ENCODE assay signal across 26 cellular contexts in the genomic region with DNA sequence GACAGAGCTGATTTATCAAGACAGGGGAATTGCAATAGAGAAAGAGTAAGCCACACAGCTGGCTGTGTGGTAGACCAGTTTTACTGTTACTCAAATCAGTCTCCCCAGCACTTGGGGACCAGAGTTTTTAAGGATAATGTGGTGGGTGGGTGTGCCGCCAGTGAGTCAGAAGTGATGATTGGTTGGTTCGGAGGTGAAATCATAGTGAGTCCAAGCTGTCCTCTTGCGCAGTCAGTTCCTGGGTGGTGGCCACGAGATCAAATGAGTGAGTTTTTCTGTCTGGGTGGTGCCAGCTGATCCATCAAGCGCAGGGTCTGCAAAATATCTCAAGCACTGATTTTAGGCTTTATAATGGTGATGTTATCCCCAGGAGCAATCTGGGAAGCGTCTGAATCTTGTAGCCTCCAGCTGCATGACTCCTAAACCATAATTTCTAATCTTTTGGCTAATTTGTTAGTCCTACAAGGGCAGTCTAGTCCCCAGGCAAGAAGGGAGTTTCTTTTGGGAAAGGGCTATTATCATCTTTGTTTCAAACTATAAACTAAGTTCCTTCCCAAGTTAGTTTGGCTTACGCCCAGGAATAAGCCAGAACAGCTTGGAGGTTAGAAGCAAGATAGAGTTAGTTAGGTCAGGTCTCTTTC. TPM values are rescaled to one million over a fixed set of nuclear protein-coding genes. Genes with fewer than 3 reads are reported as not detected.
"Had no signal": no experiment of that assay in that cellular context is flagged by ENCODE, and none has a peak within 500 bp of the region (broad histone marks: within the 10 kb centered on the region; RNA-seq: fewer than 3 reads in every experiment).

No MANE protein-coding gene starts in this region.

- H3K27me3 ChIP-seq: ascending aorta, foreskin keratinocyte, neural progenitor cell, suprapubic skin had no signal

- ATAC-seq: esophagus mucosa; foreskin keratinocyte; naive thymus-derived CD4-positive, alpha-beta T cell; stimulated activated naive CD8-positive, alpha-beta T cell treated with anti-CD3 and anti-CD28 coated beads, Interleukin-15, amount 100 ng/mL, for 72 hours had no signal

- H3K4me3 ChIP-seq: ascending aorta, neural progenitor cell, suprapubic skin had no signal

- H3K4me1 Mint-ChIP-seq: activated naive CD4-positive, alpha-beta T cell treated with anti-CD3 and anti-CD28 coated beads, Interleukin-2, amount 50 U/mL, for 24 hours; memory B cell; naive thymus-derived CD4-positive, alpha-beta T cell; neural progenitor cell had no signal

- H3K27me3 Mint-ChIP-seq: activated CD4-positive, alpha-beta T cell treated with anti-CD3 and anti-CD28 coated beads, Interleukin-2, amount 10 ng/mL, durations not matched to agents 7 days and 5 days; activated naive CD4-positive, alpha-beta T cell treated with anti-CD3 and anti-CD28 coated beads, Interleukin-2, amount 50 U/mL, for 24 hours; memory B cell; naive thymus-derived CD4-positive, alpha-beta T cell; progenitor cell of endocrine pancreas; stimulated activated naive CD8-positive, alpha-beta T cell treated with anti-CD3 and anti-CD28 coated beads, Interleukin-15, amount 100 ng/mL, for 72 hours; type B pancreatic cell had no signal

- H3K4me3 Mint-ChIP-seq: activated CD4-positive, alpha-beta T cell treated with anti-CD3 and anti-CD28 coated beads, Interleukin-2, amount 10 ng/mL, durations not matched to agents 7 days and 5 days; activated naive CD4-positive, alpha-beta T cell treated with anti-CD3 and anti-CD28 coated beads, Interleukin-2, amount 50 U/mL, for 24 hours; memory B cell; neural progenitor cell; stimulated activated naive CD8-positive, alpha-beta T cell treated with anti-CD3 and anti-CD28 coated beads, Interleukin-15, amount 100 ng/mL, for 72 hours; type B pancreatic cell had no signal

- H3K4me1 ChIP-seq: ascending aorta, foreskin keratinocyte, suprapubic skin had no signal

- H3K36me3 Mint-ChIP-seq: memory B cell, neural progenitor cell, type B pancreatic cell had no signal

- DNase-seq: activated CD4-positive, alpha-beta T cell treated with anti-CD3 and anti-CD28 coated beads, Interleukin-2, amount 10 ng/mL, durations not matched to agents 7 days and 5 days; activated CD4-positive, CD25-positive, alpha-beta regulatory T cell; activated CD8-positive, alpha-beta memory T cell treated with anti-CD3 and anti-CD28 coated beads, Interleukin-2, amount 50 U/mL, for 4 hours; activated effector memory CD4-positive, alpha-beta T cell treated with anti-CD3 and anti-CD28 coated beads, Interleukin-2, amount 50 U/mL, for 16 hours; activated T-cell treated with anti-CD3 and anti-CD28 coated beads, Interleukin-2, amount 50 U/mL, for 48 hours; cerebellar nuclear complex; cortex of kidney; foreskin keratinocyte; kidney; naive thymus-derived CD4-positive, alpha-beta T cell; small intestine; stimulated activated CD4-positive, alpha-beta T cell treated with anti-CD3 and anti-CD28 coated beads, Interleukin-4, amount 100 ng/mL, for 1 hour; stimulated activated naive CD8-positive, alpha-beta T cell treated with anti-CD3 and anti-CD28 coated beads, Interleukin-15, amount 100 ng/mL, for 72 hours; T-helper 1 cell; T-helper 9 cell had no signal

- H3K27ac ChIP-seq: ascending aorta, foreskin keratinocyte, neural progenitor cell, suprapubic skin had no signal

- H3K27ac Mint-ChIP-seq: activated CD4-positive, alpha-beta T cell treated with anti-CD3 and anti-CD28 coated beads, Interleukin-2, amount 10 ng/mL, durations not matched to agents 7 days and 5 days; activated naive CD4-positive, alpha-beta T cell treated with anti-CD3 and anti-CD28 coated beads, Interleukin-2, amount 50 U/mL, for 24 hours; memory B cell; naive thymus-derived CD4-positive, alpha-beta T cell; neural progenitor cell; progenitor cell of endocrine pancreas; stimulated activated naive CD8-positive, alpha-beta T cell treated with anti-CD3 and anti-CD28 coated beads, Interleukin-15, amount 100 ng/mL, for 72 hours; type B pancreatic cell had no signal

- H3K36me3 ChIP-seq: ascending aorta, neural progenitor cell, suprapubic skin had no signal

- H3K9me3 ChIP-seq: suprapubic skin had no signal

RNA-seq across cellular contexts. Expression of a gene that starts 44.0 kb away (rescaled TPM):
- total RNA-seq: activated CD4-positive, alpha-beta T cell treated with anti-CD3 and anti-CD28 coated beads, Interleukin-2, amount 10 ng/mL, durations not matched to agents 7 days and 5 days; ascending aorta; esophagus mucosa; foreskin keratinocyte; kidney; liver; mucosa of gallbladder; naive thymus-derived CD4-positive, alpha-beta T cell; osteoblast; progenitor cell of endocrine pancreas; suprapubic skin had no signal
